In the genomic region with DNA sequence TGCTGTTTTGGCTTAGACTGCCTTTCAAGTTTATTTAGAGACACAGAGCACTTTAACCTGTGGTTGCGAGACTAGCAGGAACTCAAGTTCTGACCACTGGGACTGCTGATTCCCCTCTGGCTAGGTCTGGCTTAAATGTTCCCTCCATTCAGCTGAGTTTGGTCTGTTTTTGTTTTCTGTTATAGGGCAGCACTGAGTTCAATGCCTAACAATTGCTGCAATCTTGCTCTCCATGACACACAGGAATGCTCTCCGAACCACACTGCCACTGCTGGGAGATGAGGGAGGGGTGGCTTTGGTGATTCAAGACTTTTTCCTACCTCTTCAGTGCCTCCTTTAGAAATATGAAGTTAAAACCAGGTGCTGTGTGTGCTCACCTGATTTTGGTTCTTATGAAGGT, we compare ENCODE assay signal across 15 cellular contexts.
"Had no signal": no experiment of that assay in that cellular context is flagged by ENCODE, and none has a peak within 500 bp of the region (broad histone marks: within the 10 kb centered on the region; RNA-seq: fewer than 3 reads in every experiment).

No MANE protein-coding gene starts in this region.

- H3K4me1 ChIP-seq: lower lobe of right lung, right lobe of liver, spleen, tibial nerve, vagina had no signal

- DNase-seq: activated CD4-positive, alpha-beta memory T cell treated with anti-CD3 and anti-CD28 coated beads, Interleukin-2, amount 10 ng/mL, durations not matched to agents 7 days and 5 days; activated gamma-delta T cell; activated T-cell treated with anti-CD3 and anti-CD28 coated beads, Interleukin-2, amount 50 U/mL, for 48 hours; caudate nucleus; effector CD4-positive, alpha-beta T cell; lower lobe of right lung; naive thymus-derived CD8-positive, alpha-beta T cell; right lobe of liver; spleen; stimulated activated CD4-positive, alpha-beta T cell treated with anti-CD3 and anti-CD28 coated beads, Interleukin-1b, Interleukin-23, amount 100 ng/mL, for 48 hours; stimulated activated naive B cell treated with anti-CD40 and anti-IgM and Interleukin-4, amounts not matched to agents 10 μg/mL and 1 μg/mL and 100 μg/mL, for 72 hours had no signal

- H3K9me3 ChIP-seq: lower lobe of right lung, right lobe of liver, spleen, tibial nerve, vagina had no signal

- H3K36me3 Mint-ChIP-seq: stimulated activated naive B cell treated with anti-CD40 and anti-IgM and Interleukin-4, amounts not matched to agents 10 μg/mL and 1 μg/mL and 100 μg/mL, for 72 hours had no signal

- H3K4me1 Mint-ChIP-seq: activated CD4-positive, alpha-beta memory T cell treated with anti-CD3 and anti-CD28 coated beads, Interleukin-2, amount 10 ng/mL, durations not matched to agents 7 days and 5 days; naive thymus-derived CD8-positive, alpha-beta T cell; stimulated activated naive B cell treated with anti-CD40 and anti-IgM and Interleukin-4, amounts not matched to agents 10 μg/mL and 1 μg/mL and 100 μg/mL, for 72 hours had no signal

- H2AFZ ChIP-seq: hepatocyte had no signal

- H3K27me3 ChIP-seq: hepatocyte, right lobe of liver, spleen, tibial nerve, vagina had no signal

- H3K4me2 ChIP-seq: hepatocyte had no signal

- H3K27ac Mint-ChIP-seq: activated CD4-positive, alpha-beta memory T cell treated with anti-CD3 and anti-CD28 coated beads, Interleukin-2, amount 10 ng/mL, durations not matched to agents 7 days and 5 days; naive thymus-derived CD8-positive, alpha-beta T cell; stimulated activated naive B cell treated with anti-CD40 and anti-IgM and Interleukin-4, amounts not matched to agents 10 μg/mL and 1 μg/mL and 100 μg/mL, for 72 hours had no signal

- H3K9me3 Mint-ChIP-seq: activated CD4-positive, alpha-beta memory T cell treated with anti-CD3 and anti-CD28 coated beads, Interleukin-2, amount 10 ng/mL, durations not matched to agents 7 days and 5 days had no signal

- H3K4me3 ChIP-seq: coronary artery, hepatocyte, lower lobe of right lung, right lobe of liver, spleen, tibial nerve, vagina had no signal

- H3K4me3 Mint-ChIP-seq: activated CD4-positive, alpha-beta memory T cell treated with anti-CD3 and anti-CD28 coated beads, Interleukin-2, amount 10 ng/mL, durations not matched to agents 7 days and 5 days; naive thymus-derived CD8-positive, alpha-beta T cell; stimulated activated naive B cell treated with anti-CD40 and anti-IgM and Interleukin-4, amounts not matched to agents 10 μg/mL and 1 μg/mL and 100 μg/mL, for 72 hours had no signal

- H3K27ac ChIP-seq: coronary artery, hepatocyte, lower lobe of right lung, right lobe of liver, spleen, tibial nerve, vagina had no signal

- H3K79me2 ChIP-seq: hepatocyte had no signal

- H3K36me3 ChIP-seq: lower lobe of right lung, right lobe of liver, spleen, tibial nerve, vagina had no signal

- ATAC-seq: lower lobe of right lung; naive thymus-derived CD8-positive, alpha-beta T cell; stimulated activated naive B cell treated with anti-CD40 and anti-IgM and Interleukin-4, amounts not matched to agents 10 μg/mL and 1 μg/mL and 100 μg/mL, for 72 hours had no signal
